Comparison of ENCODE assay signal across 2 cellular contexts in genomic region chr2:62029910-62030309, GRCh38.
TF ChIP-seq lines count a peak whose summit lies in the region.

No MANE protein-coding gene starts in this region.

TF ChIP-seq in GM23338, 12 proteins besides CTCF, POLR2A, EP300 and RAD21:
- TF ChIP-seq ZNF462 (CRISPR knock-in tag; IDR thresholded peaks at IDR 0.05): no peak
- TF ChIP-seq POLR2AphosphoS5 (IDR thresholded peaks at IDR 0.05; ENCODE audit: low read depth): no peak
- TF ChIP-seq ETS1 (IDR thresholded peaks at IDR 0.05): no peak
- TF ChIP-seq STAT1 (IDR thresholded peaks at IDR 0.05; ENCODE audit: unreplicated experiment): no peak
- no peak for TF ChIP-seq ZNF331 (CRISPR knock-in tag; IDR thresholded peaks at IDR 0.05; ENCODE audit: low read depth)
- TF ChIP-seq REST (IDR thresholded peaks at IDR 0.05; ENCODE audit: unreplicated experiment): no peak
- TF ChIP-seq JUNB (IDR thresholded peaks at IDR 0.05; ENCODE audit: unreplicated experiment): no peak
- no peak for TF ChIP-seq ZNF114 (CRISPR knock-in tag; IDR thresholded peaks at IDR 0.05)
- TF ChIP-seq CREB1 (CRISPR knock-in tag; IDR thresholded peaks at IDR 0.05; ENCODE audit: low read depth): no peak
- TF ChIP-seq EZH2 (IDR thresholded peaks at IDR 0.05; ENCODE audit: low read depth, unreplicated experiment): no peak
- TF ChIP-seq EZH2phosphoT487 (IDR thresholded peaks at IDR 0.05; ENCODE audit: unreplicated experiment): no peak
- TF ChIP-seq NANOG (IDR thresholded peaks at IDR 0.05; ENCODE audit: borderline replicate concordance): no peak
TF ChIP-seq in GM23338: peak in this region for 0.

TF ChIP-seq in H1, 55 proteins besides CTCF, POLR2A, EP300 and RAD21 (continued from another document):
- TF ChIP-seq E2F6 (IDR thresholded peaks at IDR 0.05): no peak
- no peak for TF ChIP-seq SIX5 (IDR thresholded peaks at IDR 0.05; ENCODE audit: low read depth, low read length)
- no peak for TF ChIP-seq SP4 (IDR thresholded peaks at IDR 0.05; ENCODE audit: low read length)
- TF ChIP-seq RNF2 (IDR thresholded peaks at IDR 0.05; ENCODE audit: borderline replicate concordance, low read depth, low read length, missing control alignments, poor library complexity, severe bottlenecking): no peak
- no peak for TF ChIP-seq JUN (IDR thresholded peaks at IDR 0.05; ENCODE audit: low read depth, low read length)
- no peak for TF ChIP-seq POLR2AphosphoS5 (IDR thresholded peaks at IDR 0.05; ENCODE audit: low read depth, low read length)
- TF ChIP-seq USF2 (IDR thresholded peaks at IDR 0.05; ENCODE audit: low read length): no peak
- TF ChIP-seq CHD7 (IDR thresholded peaks at IDR 0.05; ENCODE audit: insufficient replicate concordance, low read length): no peak
